In genomic region chr12:116343331-116343884, GRCh38 we compare ENCODE assay signal across 3 cellular contexts.
TF ChIP-seq lines count a peak whose summit lies in the region.

No MANE protein-coding gene starts in this region.

TF ChIP-seq in A549, 52 proteins besides CTCF, POLR2A, EP300 and RAD21 (continued from another document):
- no peak for TF ChIP-seq TFCP2L1 (CRISPR knock-in tag; IDR thresholded peaks at IDR 0.05)
TF ChIP-seq in A549: peak in this region for 1.

TF ChIP-seq in HCT116, 20 proteins besides CTCF, POLR2A, EP300 and RAD21 (continued from another document):
- TF ChIP-seq POLR2AphosphoS5 (IDR thresholded peaks at IDR 0.05; ENCODE audit: low read depth, low read length) (no peak), EGR1 (IDR thresholded peaks at IDR 0.05; ENCODE audit: low read depth) (no peak), CBX3 (IDR thresholded peaks at IDR 0.05; ENCODE audit: low read depth) (peak; percentile 29; the same call in 1 of the 2 replicates), ZNF274 (IDR thresholded peaks at IDR 0.05; ENCODE audit: low read depth, low read length) (no peak), SRF (IDR thresholded peaks at IDR 0.05; ENCODE audit: low read depth) (no peak), SP1 (IDR thresholded peaks at IDR 0.05; ENCODE audit: low read depth) (no peak)

TF ChIP-seq in K562, 482 proteins besides CTCF, POLR2A, EP300 and RAD21 (continues in another document):
- TF ChIP-seq CREB3 (tag; conservative IDR thresholded peaks at IDR 0.05; ENCODE audit: low read depth) (no peak), TSHZ1 (CRISPR knock-in tag; IDR thresholded peaks at IDR 0.05) (no peak), IFI16 (CRISPR knock-in tag; IDR thresholded peaks at IDR 0.05) (no peak), PML (IDR thresholded peaks at IDR 0.05; ENCODE audit: low read length) (no peak), TCF7 (IDR thresholded peaks at IDR 0.05; ENCODE audit: borderline replicate concordance) (no peak), TGIF2 (CRISPR knock-in tag; IDR thresholded peaks at IDR 0.05) (no peak), CREB1 (IDR thresholded peaks at IDR 0.05) (no peak), CREB1 (CRISPR knock-in tag; IDR thresholded peaks at IDR 0.05) (no peak), CBX1 (IDR thresholded peaks at IDR 0.05; ENCODE audit: low read depth) (0 out of 2 replicates have a peak, but pooled peaks have one; percentile 39), TRIM28 (IDR thresholded peaks at IDR 0.05) (peak; percentile 88), PRDM10 (IDR thresholded peaks at IDR 0.05; ENCODE audit: partially characterized antibody) (no peak), POLR3A (IDR thresholded peaks at IDR 0.05; ENCODE audit: borderline replicate concordance, extremely low read depth, insufficient read depth, insufficient read length) (no peak), SIX5 (IDR thresholded peaks at IDR 0.05; ENCODE audit: borderline replicate concordance in 1 of 2, insufficient read depth in 1 of 2, low read depth in 1 of 2, low read length in 2 of 2) (no peak), RFX1 (IDR thresholded peaks at IDR 0.05) (no peak), RCOR1 (IDR thresholded peaks at IDR 0.05; ENCODE audit: borderline replicate concordance in 1 of 2, low read depth in 2 of 2, low read length in 2 of 2) (peak in 1 of 2 experiments; percentile 40; a peak in 1 of 4 replicates), PYGO2 (tag; IDR thresholded peaks at IDR 0.05) (no peak), ZBTB17 (CRISPR knock-in tag; IDR thresholded peaks at IDR 0.05) (no peak), ATF1 (CRISPR knock-in tag; IDR thresholded peaks at IDR 0.05) (no peak), ATF1 (tag; IDR thresholded peaks at IDR 0.05) (no peak), RNF2 (IDR thresholded peaks at IDR 0.05) (no peak), ZZZ3 (IDR thresholded peaks at IDR 0.05) (no peak), NEUROD1 (IDR thresholded peaks at IDR 0.05; ENCODE audit: borderline replicate concordance, low read depth, low read length, partially characterized antibody) (no peak), CBFB (CRISPR knock-in tag; IDR thresholded peaks at IDR 0.05) (no peak), SRSF3 (IDR thresholded peaks at IDR 0.05; ENCODE audit: insufficient read depth, low read length) (no peak), POU5F1 (IDR thresholded peaks at IDR 0.05; ENCODE audit: borderline replicate concordance, low read depth, low read length, partially characterized antibody) (no peak), DPF2 (IDR thresholded peaks at IDR 0.05) (no peak), HCFC1 (IDR thresholded peaks at IDR 0.05; ENCODE audit: low read depth, low read length) (no peak), RNF219 (CRISPR knock-in tag; IDR thresholded peaks at IDR 0.05) (no peak), ADNP (tag; IDR thresholded peaks at IDR 0.05) (peak; percentile 49; the same call in 1 of the 2 replicates), SMAD4 (CRISPR knock-in tag; conservative IDR thresholded peaks at IDR 0.05) (no peak), PCBP1 (IDR thresholded peaks at IDR 0.05; ENCODE audit: low read depth, low read length, poor library complexity, severe bottlenecking) (no peak), CBX3 (IDR thresholded peaks at IDR 0.05; ENCODE audit: borderline replicate concordance in 1 of 2, low read length in 2 of 2) (peak in 1 of 2 experiments; percentile 94; a peak in 2 of 3 replicates), CBX2 (IDR thresholded peaks at IDR 0.05; ENCODE audit: insufficient read depth, low read length, poor library complexity, severe bottlenecking) (no peak), LCOR (CRISPR knock-in tag; IDR thresholded peaks at IDR 0.05) (no peak), SRF (CRISPR knock-in tag; IDR thresholded peaks at IDR 0.05) (no peak), SIN3B (IDR thresholded peaks at IDR 0.05; ENCODE audit: low read depth) (no peak), ZBTB1 (CRISPR knock-in tag; IDR thresholded peaks at IDR 0.05; ENCODE audit: borderline replicate concordance, low read depth) (no peak), STAG1 (CRISPR knock-in tag; IDR thresholded peaks at IDR 0.05; ENCODE audit: borderline replicate concordance) (no peak), ZNF436 (CRISPR knock-in tag; IDR thresholded peaks at IDR 0.05) (no peak), C11orf30 (IDR thresholded peaks at IDR 0.05; ENCODE audit: low read depth) (no peak), BCLAF1 (IDR thresholded peaks at IDR 0.05; ENCODE audit: borderline replicate concordance in 1 of 2, control insufficient read depth in 1 of 2, low read depth in 2 of 2, low read length in 1 of 2) (no peak), FOS (IDR thresholded peaks at IDR 0.05; ENCODE audit: extremely low read depth, insufficient read length) (no peak), BDP1 (IDR thresholded peaks at IDR 0.05; ENCODE audit: insufficient read depth, insufficient read length) (no peak), HDAC2 (IDR thresholded peaks at IDR 0.05) (peak; percentile 70; the same call in 1 of the 2 replicates), NFRKB (IDR thresholded peaks at IDR 0.05; ENCODE audit: low read depth) (no peak), ZNF551 (CRISPR knock-in tag; IDR thresholded peaks at IDR 0.05) (no peak), DLX4 (CRISPR knock-in tag; IDR thresholded peaks at IDR 0.05) (no peak), SMARCC2 (IDR thresholded peaks at IDR 0.05; ENCODE audit: low read depth) (no peak), HOXB6 (CRISPR knock-in tag; IDR thresholded peaks at IDR 0.05; ENCODE audit: borderline replicate concordance) (no peak), ZNF77 (CRISPR knock-in tag; IDR thresholded peaks at IDR 0.05) (no peak), ZEB2 (IDR thresholded peaks at IDR 0.05) (no peak), SFPQ (IDR thresholded peaks at IDR 0.05; ENCODE audit: low read depth, low read length) (no peak), ZNF12 (CRISPR knock-in tag; IDR thresholded peaks at IDR 0.05) (peak; percentile 44; the same call in 1 of the 2 replicates), XRCC3 (IDR thresholded peaks at IDR 0.05) (no peak), ZFP36 (IDR thresholded peaks at IDR 0.05; ENCODE audit: low read depth, low read length, partially characterized antibody) (no peak), NCOA4 (IDR thresholded peaks at IDR 0.05; ENCODE audit: partially characterized antibody) (no peak)
